Comparison of ENCODE assay signal across 8 cellular contexts in the genomic region with DNA sequence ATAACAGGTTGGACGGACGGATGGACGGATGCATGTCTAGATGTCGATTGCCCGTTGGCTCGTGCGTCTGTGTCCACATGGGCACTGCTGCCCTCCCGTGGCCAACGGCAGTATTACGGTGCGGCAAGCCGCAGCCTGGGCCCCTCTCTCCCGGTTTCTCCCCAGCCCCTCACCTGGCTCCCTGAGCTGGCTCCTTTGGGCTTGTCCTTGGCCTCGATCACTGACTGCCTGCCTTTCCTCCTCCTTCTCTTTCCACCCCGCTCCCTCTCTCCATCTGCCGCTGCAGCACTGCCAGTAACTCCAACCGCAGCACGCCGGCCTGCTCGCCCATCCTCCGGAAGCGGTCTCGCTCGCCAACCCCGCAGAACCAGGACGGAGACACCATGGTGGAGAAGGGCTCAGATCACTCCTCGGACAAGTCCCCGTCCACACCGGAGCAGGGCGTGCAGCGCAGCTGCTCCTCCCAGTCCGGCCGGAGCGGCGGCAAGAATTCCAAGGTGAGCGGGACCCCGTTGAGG.
DNase-seq lines count a peak whose midpoint lies in the region; ATAC-seq, FAIRE-seq and TF ChIP-seq lines count a peak whose summit lies in the region.

No MANE protein-coding gene starts in this region.

- intact Hi-C loops in CD14-positive monocyte (cut with micrococcal nuclease) = no loop called here

- CTCF ChIA-PET in T-cell (lab: Charles Lee) = interaction anchor here (0.5 to 1.2 kb wide), 12 partner anchors 12 to 577 kb away, joined by 3 to 9 read pairs (median 3); no protein-coding TSS in a partner anchor

- H3K4me1 Mint-ChIP-seq in CD14-positive monocyte (peaks cover 29% of the 10 kb centered on the region), T-cell (peaks cover 18 to 25% (median 19%) of the 10 kb centered on the region in 3 donors)
- H3K4me1 Mint-ChIP-seq in activated naive CD8-positive, alpha-beta T cell treated with anti-CD3 and anti-CD28 coated beads, Interleukin-2, amount 50 U/mL, for 24 hours = peaks cover 12% of the 10 kb centered on the region

- H3K36me3 ChIP-seq in cardiac muscle cell = no peaks in the 10 kb centered on the region

- FAIRE-seq in GM19239 (lab: Jason Lieb, UNC) = peak; percentile 86

- H3K4me3 Mint-ChIP-seq in CD14-positive monocyte (peak overlapping the region in 1 of 2 donors; percentile 52), T-cell (peak overlapping the region; percentile 11 to 46 (median 45))
- no peak overlapping the region for H3K4me3 Mint-ChIP-seq in activated naive CD8-positive, alpha-beta T cell treated with anti-CD3 and anti-CD28 coated beads, Interleukin-2, amount 50 U/mL, for 24 hours

- H3K27me3 ChIP-seq in cardiac muscle cell = no peaks in the 10 kb centered on the region

- no peak overlapping the region for H3K27ac ChIP-seq in cardiac muscle cell

- H3K9me3 Mint-ChIP-seq in CD14-positive monocyte (peaks cover 0 to under 1% (median 0%) of the 10 kb centered on the region in 7 donors), T-cell (no peaks in the 10 kb centered on the region)
- H3K9me3 Mint-ChIP-seq in activated naive CD8-positive, alpha-beta T cell treated with anti-CD3 and anti-CD28 coated beads, Interleukin-2, amount 50 U/mL, for 24 hours = no peaks in the 10 kb centered on the region

- peak; percentile 94 for TF ChIP-seq CTCF in CD14-positive monocyte (IDR thresholded peaks at IDR 0.05)
- TF ChIP-seq CTCF in cardiac muscle cell (IDR thresholded peaks at IDR 0.05; ENCODE audit: low read depth, low read length) = peak; percentile 87

- H3K36me3 Mint-ChIP-seq in CD14-positive monocyte (peaks cover 25 to 40% of the 10 kb centered on the region in 2 donors), T-cell (no peaks in the 10 kb centered on the region)
- H3K36me3 Mint-ChIP-seq in activated naive CD8-positive, alpha-beta T cell treated with anti-CD3 and anti-CD28 coated beads, Interleukin-2, amount 50 U/mL, for 24 hours (ENCODE audit: low read depth) = no peaks in the 10 kb centered on the region

- no peaks in the 10 kb centered on the region for H3K4me1 ChIP-seq in cardiac muscle cell (ENCODE audit: low read depth)

- no peak overlapping the region for H3K4me3 ChIP-seq in cardiac muscle cell

- POLR2A ChIA-PET in T-cell (lab: Charles Lee) = no interaction called here

- H3K27me3 Mint-ChIP-seq in CD14-positive monocyte (ENCODE audit: low read depth in 3 of 3) = peaks cover 0 to 2% (median 2%) of the 10 kb centered on the region in 3 donors
- H3K27me3 Mint-ChIP-seq in T-cell = no peaks in the 10 kb centered on the region
- H3K27me3 Mint-ChIP-seq in activated naive CD8-positive, alpha-beta T cell treated with anti-CD3 and anti-CD28 coated beads, Interleukin-2, amount 50 U/mL, for 24 hours = peaks cover 8% of the 10 kb centered on the region

- H3K9me3 ChIP-seq in cardiac muscle cell (ENCODE audit: low read depth) = no peaks in the 10 kb centered on the region

- ATAC-seq in T-cell (replicated peaks in 1 of 4) = peak; percentile 55 to 63 (median 60)
- peak; percentile 46 for ATAC-seq in activated naive CD8-positive, alpha-beta T cell treated with anti-CD3 and anti-CD28 coated beads, Interleukin-2, amount 50 U/mL, for 24 hours

- DNase-seq in CD14-positive monocyte (ENCODE audit: low spot score) = no peak
- peak; percentile 77 for DNase-seq in GM19239 (ENCODE audit: insufficient read length, low spot score)
- peak; percentile 81 for DNase-seq in HuH-7 (ENCODE audit: low spot score)
- DNase-seq in T-cell = peak in 31 of 34 experiments; percentile 16 to 67 (median 45)
- peak; percentile 82 for DNase-seq in activated naive CD8-positive, alpha-beta T cell treated with anti-CD3 and anti-CD28 coated beads, Interleukin-2, amount 50 U/mL, for 24 hours
- DNase-seq in cardiac muscle cell (ENCODE audit: low read depth in 1 of 2, low spot score in 1 of 2) = peak; percentile 56 to 71
- DNase-seq in renal cortical epithelial cell (ENCODE audit: low read depth) = peak; percentile 15
- DNase-seq in NCI-H226 = no peak

- H3K27ac Mint-ChIP-seq in CD14-positive monocyte = no peak overlapping the region
- H3K27ac Mint-ChIP-seq in T-cell = no peak overlapping the region
- no peak overlapping the region for H3K27ac Mint-ChIP-seq in activated naive CD8-positive, alpha-beta T cell treated with anti-CD3 and anti-CD28 coated beads, Interleukin-2, amount 50 U/mL, for 24 hours

Comparison
In these comparisons a context has a peak if more than half of its experiments do, and no peak if none do; other contexts are left out.
1. DNase-seq: peak in GM19239 (single experiment), HuH-7 (single experiment), T-cell (31 of 34), activated naive CD8-positive, alpha-beta T cell treated with anti-CD3 and anti-CD28 coated beads, Interleukin-2, amount 50 U/mL, for 24 hours (single experiment), cardiac muscle cell (2 of 2) and renal cortical epithelial cell (single experiment); none in CD14-positive monocyte (single experiment) and NCI-H226 (single experiment).